In genomic region chr19:48750771-48751504, GRCh38 we compare ENCODE assay signal across 18 cellular contexts. TPM values are rescaled to one million over a fixed set of nuclear protein-coding genes. Genes with fewer than 3 reads are reported as not detected.
DNase-seq lines count a peak whose midpoint lies in the region; ATAC-seq, FAIRE-seq and TF ChIP-seq lines count a peak whose summit lies in the region.
"Had no signal": no experiment of that assay in that cellular context is flagged by ENCODE, and none has a peak within 500 bp of the region (broad histone marks: within the 10 kb centered on the region; RNA-seq: fewer than 3 reads in every experiment).

No MANE protein-coding gene starts in this region.

- no peaks in the 10 kb centered on the region for H3K9me3 Mint-ChIP-seq in activated CD4-positive, alpha-beta T cell treated with anti-CD3 and anti-CD28 coated beads, Interleukin-2, amount 10 ng/mL, durations not matched to agents 24 days and 14 days
- no peaks in the 10 kb centered on the region for H3K9me3 Mint-ChIP-seq in effector memory CD8-positive, alpha-beta T cell
- H3K9me3 Mint-ChIP-seq: activated naive CD4-positive, alpha-beta T cell treated with anti-CD3 and anti-CD28 coated beads, Interleukin-2, amount 50 U/mL, for 24 hours had no signal

- H3K27me3 ChIP-seq in pancreas = no peaks in the 10 kb centered on the region

- no peak for DNase-seq in activated CD4-positive, alpha-beta T cell treated with anti-CD3 and anti-CD28 coated beads, Interleukin-2, amount 10 ng/mL, durations not matched to agents 24 days and 14 days
- no peak for DNase-seq in activated CD4-positive, alpha-beta T cell treated with anti-CD3 and anti-CD28 coated beads for 4 hours
- DNase-seq in MV-4-11 (lab: John Stamatoyannopoulos, UW) (peak; percentile 26), pancreas (peak in 5 of 6 donors; percentile 55 to 83 (median 69)), NCI-H187 (lab: John Stamatoyannopoulos, UW) (no peak), epidermal melanocyte (ENCODE audit: insufficient read length, low spot score) (no peak)
- DNase-seq in effector memory CD8-positive, alpha-beta T cell = no peak
- no peak for DNase-seq in activated CD8-positive, alpha-beta memory T cell treated with anti-CD3 and anti-CD28 coated beads for 24 hours
- DNase-seq: activated CD4-positive, alpha-beta T cell treated with anti-CD3 and anti-CD28 coated beads, Interleukin-2, amount 50 U/mL, for 1 hour; DMS53; kidney; NCI-H526 treated with DMSO at 0.1 percent for 48 hours; nucleus accumbens had no signal

- peak overlapping the region; percentile 19 to 65 (median 52) for H3K4me3 ChIP-seq in pancreas
- H3K4me3 ChIP-seq: coronary artery had no signal

- peaks cover 0 to 9% (median 7%) of the 10 kb centered on the region in 3 donors for H3K4me1 ChIP-seq in pancreas

- no peak for TF ChIP-seq CTCF in pancreas (IDR thresholded peaks at IDR 0.05)

- peaks cover 0 to 5% (median 0%) of the 10 kb centered on the region in 3 donors for H3K36me3 ChIP-seq in pancreas

- WGBS in pancreas, 2 donors = 38 to 41% methylated on average over 29 of the region's 29 CpGs

- no peaks in the 10 kb centered on the region for H3K9me3 ChIP-seq in pancreas

- no peak for FAIRE-seq in pancreas (lab: Jason Lieb, UNC)
- FAIRE-seq: kidney had no signal

- H3K4me1 Mint-ChIP-seq in activated CD4-positive, alpha-beta T cell treated with anti-CD3 and anti-CD28 coated beads, Interleukin-2, amount 10 ng/mL, durations not matched to agents 24 days and 14 days = peaks cover 23% of the 10 kb centered on the region
- peaks cover 8 to 17% of the 10 kb centered on the region in 2 donors for H3K4me1 Mint-ChIP-seq in effector memory CD8-positive, alpha-beta T cell (ENCODE audit: low read depth in 2 of 2)

- no peak for ATAC-seq in effector memory CD8-positive, alpha-beta T cell (replicated peaks)
- peak in 3 of 4 donors; percentile 1 to 3 (median 2) for ATAC-seq in pancreas

- no peaks in the 10 kb centered on the region for H3K36me3 Mint-ChIP-seq in activated CD4-positive, alpha-beta T cell treated with anti-CD3 and anti-CD28 coated beads, Interleukin-2, amount 10 ng/mL, durations not matched to agents 24 days and 14 days (ENCODE audit: low read depth)
- peaks cover 3% of the 10 kb centered on the region for H3K36me3 Mint-ChIP-seq in effector memory CD8-positive, alpha-beta T cell (ENCODE audit: insufficient read depth)
- H3K36me3 Mint-ChIP-seq: activated naive CD4-positive, alpha-beta T cell treated with anti-CD3 and anti-CD28 coated beads, Interleukin-2, amount 50 U/mL, for 24 hours had no signal

- intact Hi-C loops in activated CD4-positive, alpha-beta T cell treated with anti-CD3 and anti-CD28 coated beads, Interleukin-2, amount 10 ng/mL, durations not matched to agents 24 days and 14 days (cut with micrococcal nuclease) = no loop called here
- intact Hi-C loops in pancreas (cut with DNase I) = no loop called here

- no peak overlapping the region for H3K27ac Mint-ChIP-seq in activated CD4-positive, alpha-beta T cell treated with anti-CD3 and anti-CD28 coated beads, Interleukin-2, amount 10 ng/mL, durations not matched to agents 24 days and 14 days
- H3K27ac Mint-ChIP-seq in effector memory CD8-positive, alpha-beta T cell = no peak overlapping the region
- H3K27ac Mint-ChIP-seq: activated naive CD4-positive, alpha-beta T cell treated with anti-CD3 and anti-CD28 coated beads, Interleukin-2, amount 50 U/mL, for 24 hours had no signal

- H3K4me3 Mint-ChIP-seq in activated CD4-positive, alpha-beta T cell treated with anti-CD3 and anti-CD28 coated beads, Interleukin-2, amount 10 ng/mL, durations not matched to agents 24 days and 14 days = peak overlapping the region; percentile 31
- peak overlapping the region; percentile 24 to 52 for H3K4me3 Mint-ChIP-seq in effector memory CD8-positive, alpha-beta T cell

- H3K27ac ChIP-seq in pancreas = peak overlapping the region in 3 of 4 donors; percentile 25 to 88 (median 84)
- H3K27ac ChIP-seq: coronary artery had no signal

- peaks cover 27% of the 10 kb centered on the region for H3K27me3 Mint-ChIP-seq in activated CD4-positive, alpha-beta T cell treated with anti-CD3 and anti-CD28 coated beads, Interleukin-2, amount 10 ng/mL, durations not matched to agents 24 days and 14 days
- H3K27me3 Mint-ChIP-seq in effector memory CD8-positive, alpha-beta T cell = peaks cover 40 to 81% of the 10 kb centered on the region in 2 donors

RNA-seq across cellular contexts. Expression of gene FUT1, which starts 1.5 kb away (rescaled TPM):
- total RNA-seq in activated CD4-positive, alpha-beta T cell treated with anti-CD3 and anti-CD28 coated beads, Interleukin-2, amount 10 ng/mL, durations not matched to agents 24 days and 14 days = 0.23 and 0.26 TPM in 2 replicates
- total RNA-seq in pancreas = 10 to 100 TPM in 4 of 6 donors, 1 to 10 TPM in 2; 6.5 to 29.7 (median 12.6) TPM
- 10 to 100 TPM in 1 of 2 donors, 1 to 10 TPM in 1; 7.7 to 12.7 TPM for polyA plus RNA-seq in pancreas

RNA-seq across cellular contexts. Expression of gene IZUMO1, which starts 4.2 kb away (rescaled TPM):
- 0.21 TPM in 1 of 2 replicates, not detected in the other for total RNA-seq in activated CD4-positive, alpha-beta T cell treated with anti-CD3 and anti-CD28 coated beads, Interleukin-2, amount 10 ng/mL, durations not matched to agents 24 days and 14 days
- total RNA-seq in pancreas = 1 to 10 TPM in 4 of 6 donors, under 1 TPM in 2; 0.73 to 4.6 (median 1.9) TPM
- 1 to 10 TPM; 1.9 to 3.8 TPM for polyA plus RNA-seq in pancreas
- total RNA-seq: A673, SK-MEL-5, urinary bladder had no signal
- polyA plus RNA-seq: urinary bladder had no signal

RNA-seq across cellular contexts. Expression of gene FGF21, which starts 4.4 kb away (rescaled TPM):
- total RNA-seq in activated CD4-positive, alpha-beta T cell treated with anti-CD3 and anti-CD28 coated beads, Interleukin-2, amount 10 ng/mL, durations not matched to agents 24 days and 14 days = not detected in 2 replicates
- under 1 TPM in 1 of 6 donors, not detected in 5; 0.51 TPM for total RNA-seq in pancreas
- polyA plus RNA-seq in pancreas = not detected
- total RNA-seq: A673, kidney, SK-MEL-5, urinary bladder had no signal
- polyA plus RNA-seq: urinary bladder had no signal

RNA-seq across cellular contexts. Expression of gene RASIP1, which starts 10.5 kb away (rescaled TPM):
- 0.71 and 0.82 TPM in 2 replicates for total RNA-seq in activated CD4-positive, alpha-beta T cell treated with anti-CD3 and anti-CD28 coated beads, Interleukin-2, amount 10 ng/mL, durations not matched to agents 24 days and 14 days
- total RNA-seq in pancreas = 1 to 10 TPM; 5.3 to 9.6 (median 6.5) TPM
- polyA plus RNA-seq in pancreas = 10 to 100 TPM; 16.2 to 40.9 TPM

RNA-seq across cellular contexts. Expression of gene MAMSTR, which starts 31.4 kb away (rescaled TPM):
- 1.2 and 1.4 TPM in 2 replicates for total RNA-seq in activated CD4-positive, alpha-beta T cell treated with anti-CD3 and anti-CD28 coated beads, Interleukin-2, amount 10 ng/mL, durations not matched to agents 24 days and 14 days
- total RNA-seq in pancreas = 1 to 10 TPM in 2 of 6 donors, under 1 TPM in 4; 0.51 to 2.6 (median 0.84) TPM
- polyA plus RNA-seq in pancreas = 1 to 10 TPM; 1.5 to 2.3 TPM

Comparison
In these comparisons a context has a peak if more than half of its experiments do, and no peak if none do; other contexts are left out.
1. DNase-seq: peak in MV-4-11 (single experiment) and pancreas (5 of 6); none in activated CD4-positive, alpha-beta T cell treated with anti-CD3 and anti-CD28 coated beads, Interleukin-2, amount 10 ng/mL, durations not matched to agents 24 days and 14 days (single experiment), activated CD4-positive, alpha-beta T cell treated with anti-CD3 and anti-CD28 coated beads for 4 hours (0 of 2), effector memory CD8-positive, alpha-beta T cell (0 of 3), NCI-H187 (0 of 2), epidermal melanocyte (single experiment) and activated CD8-positive, alpha-beta memory T cell treated with anti-CD3 and anti-CD28 coated beads for 24 hours (single experiment).